8 cellular contexts compared by ENCODE assay signal in the genomic region with DNA sequence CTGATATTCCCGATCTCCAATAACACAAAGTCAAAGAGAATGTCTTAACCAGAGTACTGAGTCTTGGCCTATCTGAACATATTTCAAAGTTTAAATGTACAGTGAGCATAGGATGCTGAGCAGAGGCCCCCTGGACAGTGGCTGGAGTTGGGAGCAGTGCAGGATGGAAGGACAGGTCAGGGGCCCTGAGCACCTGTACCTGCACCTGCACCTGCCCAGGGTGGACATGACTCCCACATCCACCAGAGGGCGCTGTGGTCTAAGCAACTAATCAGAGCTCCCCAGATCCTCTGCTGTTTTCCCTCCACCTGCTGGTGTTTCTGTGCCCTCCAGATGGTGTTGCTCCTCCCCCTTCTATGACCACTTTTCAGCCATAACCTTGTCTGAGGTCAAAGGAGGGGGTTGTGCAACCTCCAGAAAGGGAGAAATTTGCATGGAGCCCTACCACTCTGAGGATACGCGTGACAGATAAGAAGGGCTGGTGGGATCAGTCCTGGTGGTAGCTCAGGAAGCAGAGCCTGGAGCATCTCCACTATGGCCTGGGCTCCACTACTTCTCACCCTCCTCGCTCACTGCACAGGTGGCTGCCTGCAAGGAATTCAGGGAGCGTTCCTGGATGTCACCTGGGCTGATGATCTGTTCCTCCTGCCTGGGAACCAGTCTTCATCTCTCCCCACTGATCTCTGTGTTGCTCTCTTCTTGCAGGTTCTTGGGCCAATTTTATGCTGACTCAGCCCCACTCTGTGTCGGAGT. TPM values are rescaled to one million over a fixed set of nuclear protein-coding genes. Genes with fewer than 3 reads are reported as not detected.
DNase-seq lines count a peak whose midpoint lies in the region; ATAC-seq and TF ChIP-seq lines count a peak whose summit lies in the region.

No MANE protein-coding gene starts in this region.

- TF ChIP-seq CTCF in AG09309 (IDR thresholded peaks at IDR 0.05; ENCODE audit: control insufficient read depth, insufficient read depth, low read depth, low read length, missing control alignments) (peak; percentile 73), mucosa of descending colon (IDR thresholded peaks at IDR 0.05) (peak; percentile 87)

- intact Hi-C loops in activated CD4-positive, alpha-beta T cell treated with anti-CD3 and anti-CD28 coated beads, Interleukin-2, amount 10 ng/mL, durations not matched to agents 24 days and 14 days (cut with micrococcal nuclease): loop anchor here (1.0 kb wide), 1 partner anchor 39 kb away; no protein-coding TSS in a partner anchor
- intact Hi-C loops in mucosa of descending colon (cut with DNase I, micrococcal nuclease): no loop called here

- H3K4me3 Mint-ChIP-seq in activated CD4-positive, alpha-beta T cell treated with anti-CD3 and anti-CD28 coated beads, Interleukin-2, amount 10 ng/mL, durations not matched to agents 24 days and 14 days: no peak overlapping the region
- no peak overlapping the region for H3K4me3 Mint-ChIP-seq in stimulated activated effector memory CD8-positive, alpha-beta T cell treated with anti-CD3 and anti-CD28 coated beads, Interleukin-12 subunit alpha, Interleukin-12 subunit beta, amount 100 ng/mL, for 72 hours

- ATAC-seq in GM18867 (IDR thresholded peaks at IDR 0.05; ENCODE audit: unreplicated experiment) (peak; percentile 78), HG03135 (IDR thresholded peaks at IDR 0.05; ENCODE audit: unreplicated experiment) (peak; percentile 54), mucosa of descending colon (peak; percentile 97)
- ATAC-seq in stimulated activated effector memory CD8-positive, alpha-beta T cell treated with anti-CD3 and anti-CD28 coated beads, Interleukin-12 subunit alpha, Interleukin-12 subunit beta, amount 100 ng/mL, for 72 hours: peak; percentile 89

- H3K4me3 ChIP-seq in AG09309 (ENCODE audit: control insufficient read depth, low read depth, low read length): no peak overlapping the region
- no peak overlapping the region for H3K4me3 ChIP-seq in mucosa of descending colon

- DNase-seq in AG09309 (ENCODE audit: low read depth) (no peak), NCI-H345 treated with DMSO at 0.1 percent for 48 hours (lab: John Stamatoyannopoulos, UW; ENCODE audit: unreplicated experiment) (peak; percentile 38), ecto neural progenitor cell (ENCODE audit: low spot score) (peak; percentile 85), mucosa of descending colon (peak; percentile 73 to 89 (median 78))
- peak; percentile 93 for DNase-seq in activated CD4-positive, alpha-beta T cell treated with anti-CD3 and anti-CD28 coated beads, Interleukin-2, amount 10 ng/mL, durations not matched to agents 24 days and 14 days
- peak; percentile 67 to 89 for DNase-seq in stimulated activated effector memory CD8-positive, alpha-beta T cell treated with anti-CD3 and anti-CD28 coated beads, Interleukin-12 subunit alpha, Interleukin-12 subunit beta, amount 100 ng/mL, for 72 hours (ENCODE audit: low spot score in 2 of 2)

- no peaks in the 10 kb centered on the region for H3K4me1 ChIP-seq in mucosa of descending colon (ENCODE audit: low read depth)

- peaks cover 26% of the 10 kb centered on the region for H3K27me3 Mint-ChIP-seq in activated CD4-positive, alpha-beta T cell treated with anti-CD3 and anti-CD28 coated beads, Interleukin-2, amount 10 ng/mL, durations not matched to agents 24 days and 14 days

- H3K9me3 Mint-ChIP-seq in activated CD4-positive, alpha-beta T cell treated with anti-CD3 and anti-CD28 coated beads, Interleukin-2, amount 10 ng/mL, durations not matched to agents 24 days and 14 days: no peaks in the 10 kb centered on the region
- no peaks in the 10 kb centered on the region for H3K9me3 Mint-ChIP-seq in stimulated activated effector memory CD8-positive, alpha-beta T cell treated with anti-CD3 and anti-CD28 coated beads, Interleukin-12 subunit alpha, Interleukin-12 subunit beta, amount 100 ng/mL, for 72 hours

- no peaks in the 10 kb centered on the region for H3K9me3 ChIP-seq in mucosa of descending colon

- no peaks in the 10 kb centered on the region for H3K36me3 ChIP-seq in mucosa of descending colon (ENCODE audit: low read depth)

- no peak overlapping the region for H3K27ac Mint-ChIP-seq in activated CD4-positive, alpha-beta T cell treated with anti-CD3 and anti-CD28 coated beads, Interleukin-2, amount 10 ng/mL, durations not matched to agents 24 days and 14 days
- no peak overlapping the region for H3K27ac Mint-ChIP-seq in stimulated activated effector memory CD8-positive, alpha-beta T cell treated with anti-CD3 and anti-CD28 coated beads, Interleukin-12 subunit alpha, Interleukin-12 subunit beta, amount 100 ng/mL, for 72 hours

- no peaks in the 10 kb centered on the region for H3K4me1 Mint-ChIP-seq in activated CD4-positive, alpha-beta T cell treated with anti-CD3 and anti-CD28 coated beads, Interleukin-2, amount 10 ng/mL, durations not matched to agents 24 days and 14 days
- H3K4me1 Mint-ChIP-seq in stimulated activated effector memory CD8-positive, alpha-beta T cell treated with anti-CD3 and anti-CD28 coated beads, Interleukin-12 subunit alpha, Interleukin-12 subunit beta, amount 100 ng/mL, for 72 hours: no peaks in the 10 kb centered on the region

- H3K36me3 Mint-ChIP-seq in activated CD4-positive, alpha-beta T cell treated with anti-CD3 and anti-CD28 coated beads, Interleukin-2, amount 10 ng/mL, durations not matched to agents 24 days and 14 days (ENCODE audit: low read depth): no peaks in the 10 kb centered on the region
- H3K36me3 Mint-ChIP-seq in stimulated activated effector memory CD8-positive, alpha-beta T cell treated with anti-CD3 and anti-CD28 coated beads, Interleukin-12 subunit alpha, Interleukin-12 subunit beta, amount 100 ng/mL, for 72 hours: no peaks in the 10 kb centered on the region

RNA-seq across cellular contexts. Expression of gene VPREB1, which starts 49.1 kb away (rescaled TPM):
- total RNA-seq in activated CD4-positive, alpha-beta T cell treated with anti-CD3 and anti-CD28 coated beads, Interleukin-2, amount 10 ng/mL, durations not matched to agents 24 days and 14 days: not detected in 2 replicates
- not detected for total RNA-seq in mucosa of descending colon
